In the genomic region with DNA sequence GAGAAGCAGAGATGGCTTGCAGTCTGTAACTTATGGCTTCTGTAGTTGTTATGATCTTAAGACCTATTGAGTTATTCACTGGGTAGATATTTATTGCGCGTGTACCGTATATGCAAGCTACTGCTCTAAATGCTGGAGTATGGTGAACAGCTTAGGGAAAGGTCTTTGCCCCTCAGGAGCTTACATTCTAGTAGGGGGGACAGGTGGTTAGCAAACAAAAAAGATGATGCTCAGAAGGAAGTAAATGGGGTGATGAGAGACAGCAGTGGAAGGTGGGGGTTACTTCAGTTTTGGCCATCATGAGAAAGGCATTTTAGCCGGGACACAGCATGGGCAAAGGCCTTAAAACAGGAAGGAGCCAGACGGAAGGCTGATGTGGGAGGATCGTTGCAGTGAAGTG, we compare ENCODE assay signal across 1 cellular context.
TF ChIP-seq lines count a peak whose summit lies in the region.

No MANE protein-coding gene starts in this region.

TF ChIP-seq in GM23338, 12 proteins besides CTCF, POLR2A, EP300 and RAD21 (continued from another document):
- TF ChIP-seq, protein P1, sequence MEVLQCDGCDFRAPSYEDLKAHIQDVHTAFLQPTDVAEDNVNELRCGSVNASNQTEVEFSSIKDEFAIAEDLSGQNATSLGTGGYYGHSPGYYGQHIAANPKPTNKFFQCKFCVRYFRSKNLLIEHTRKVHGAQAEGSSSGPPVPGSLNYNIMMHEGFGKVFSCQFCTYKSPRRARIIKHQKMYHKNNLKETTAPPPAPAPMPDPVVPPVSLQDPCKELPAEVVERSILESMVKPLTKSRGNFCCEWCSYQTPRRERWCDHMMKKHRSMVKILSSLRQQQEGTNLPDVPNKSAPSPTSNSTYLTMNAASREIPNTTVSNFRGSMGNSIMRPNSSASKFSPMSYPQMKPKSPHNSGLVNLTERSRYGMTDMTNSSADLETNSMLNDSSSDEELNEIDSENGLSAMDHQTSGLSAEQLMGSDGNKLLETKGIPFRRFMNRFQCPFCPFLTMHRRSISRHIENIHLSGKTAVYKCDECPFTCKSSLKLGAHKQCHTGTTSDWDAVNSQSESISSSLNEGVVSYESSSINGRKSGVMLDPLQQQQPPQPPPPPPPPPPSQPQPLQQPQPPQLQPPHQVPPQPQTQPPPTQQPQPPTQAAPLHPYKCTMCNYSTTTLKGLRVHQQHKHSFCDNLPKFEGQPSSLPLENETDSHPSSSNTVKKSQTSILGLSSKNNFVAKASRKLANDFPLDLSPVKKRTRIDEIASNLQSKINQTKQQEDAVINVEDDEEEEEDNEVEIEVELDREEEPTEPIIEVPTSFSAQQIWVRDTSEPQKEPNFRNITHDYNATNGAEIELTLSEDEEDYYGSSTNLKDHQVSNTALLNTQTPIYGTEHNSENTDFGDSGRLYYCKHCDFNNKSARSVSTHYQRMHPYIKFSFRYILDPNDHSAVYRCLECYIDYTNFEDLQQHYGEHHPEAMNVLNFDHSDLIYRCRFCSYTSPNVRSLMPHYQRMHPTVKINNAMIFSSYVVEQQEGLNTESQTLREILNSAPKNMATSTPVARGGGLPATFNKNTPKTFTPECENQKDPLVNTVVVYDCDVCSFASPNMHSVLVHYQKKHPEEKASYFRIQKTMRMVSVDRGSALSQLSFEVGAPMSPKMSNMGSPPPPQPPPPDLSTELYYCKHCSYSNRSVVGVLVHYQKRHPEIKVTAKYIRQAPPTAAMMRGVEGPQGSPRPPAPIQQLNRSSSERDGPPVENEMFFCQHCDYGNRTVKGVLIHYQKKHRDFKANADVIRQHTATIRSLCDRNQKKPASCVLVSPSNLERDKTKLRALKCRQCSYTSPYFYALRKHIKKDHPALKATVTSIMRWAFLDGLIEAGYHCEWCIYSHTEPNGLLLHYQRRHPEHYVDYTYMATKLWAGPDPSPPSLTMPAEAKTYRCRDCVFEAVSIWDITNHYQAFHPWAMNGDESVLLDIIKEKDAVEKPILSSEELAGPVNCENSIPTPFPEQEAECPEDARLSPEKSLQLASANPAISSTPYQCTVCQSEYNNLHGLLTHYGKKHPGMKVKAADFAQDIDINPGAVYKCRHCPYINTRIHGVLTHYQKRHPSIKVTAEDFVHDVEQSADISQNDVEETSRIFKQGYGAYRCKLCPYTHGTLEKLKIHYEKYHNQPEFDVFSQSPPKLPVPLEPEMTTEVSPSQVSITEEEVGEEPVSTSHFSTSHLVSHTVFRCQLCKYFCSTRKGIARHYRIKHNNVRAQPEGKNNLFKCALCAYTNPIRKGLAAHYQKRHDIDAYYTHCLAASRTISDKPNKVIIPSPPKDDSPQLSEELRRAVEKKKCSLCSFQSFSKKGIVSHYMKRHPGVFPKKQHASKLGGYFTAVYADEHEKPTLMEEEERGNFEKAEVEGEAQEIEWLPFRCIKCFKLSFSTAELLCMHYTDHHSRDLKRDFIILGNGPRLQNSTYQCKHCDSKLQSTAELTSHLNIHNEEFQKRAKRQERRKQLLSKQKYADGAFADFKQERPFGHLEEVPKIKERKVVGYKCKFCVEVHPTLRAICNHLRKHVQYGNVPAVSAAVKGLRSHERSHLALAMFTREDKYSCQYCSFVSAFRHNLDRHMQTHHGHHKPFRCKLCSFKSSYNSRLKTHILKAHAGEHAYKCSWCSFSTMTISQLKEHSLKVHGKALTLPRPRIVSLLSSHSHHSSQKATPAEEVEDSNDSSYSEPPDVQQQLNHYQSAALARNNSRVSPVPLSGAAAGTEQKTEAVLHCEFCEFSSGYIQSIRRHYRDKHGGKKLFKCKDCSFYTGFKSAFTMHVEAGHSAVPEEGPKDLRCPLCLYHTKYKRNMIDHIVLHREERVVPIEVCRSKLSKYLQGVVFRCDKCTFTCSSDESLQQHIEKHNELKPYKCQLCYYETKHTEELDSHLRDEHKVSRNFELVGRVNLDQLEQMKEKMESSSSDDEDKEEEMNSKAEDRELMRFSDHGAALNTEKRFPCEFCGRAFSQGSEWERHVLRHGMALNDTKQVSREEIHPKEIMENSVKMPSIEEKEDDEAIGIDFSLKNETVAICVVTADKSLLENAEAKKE (CRISPR knock-in tag; IDR thresholded peaks at IDR 0.05), result no peak
- TF ChIP-seq, protein P2, sequence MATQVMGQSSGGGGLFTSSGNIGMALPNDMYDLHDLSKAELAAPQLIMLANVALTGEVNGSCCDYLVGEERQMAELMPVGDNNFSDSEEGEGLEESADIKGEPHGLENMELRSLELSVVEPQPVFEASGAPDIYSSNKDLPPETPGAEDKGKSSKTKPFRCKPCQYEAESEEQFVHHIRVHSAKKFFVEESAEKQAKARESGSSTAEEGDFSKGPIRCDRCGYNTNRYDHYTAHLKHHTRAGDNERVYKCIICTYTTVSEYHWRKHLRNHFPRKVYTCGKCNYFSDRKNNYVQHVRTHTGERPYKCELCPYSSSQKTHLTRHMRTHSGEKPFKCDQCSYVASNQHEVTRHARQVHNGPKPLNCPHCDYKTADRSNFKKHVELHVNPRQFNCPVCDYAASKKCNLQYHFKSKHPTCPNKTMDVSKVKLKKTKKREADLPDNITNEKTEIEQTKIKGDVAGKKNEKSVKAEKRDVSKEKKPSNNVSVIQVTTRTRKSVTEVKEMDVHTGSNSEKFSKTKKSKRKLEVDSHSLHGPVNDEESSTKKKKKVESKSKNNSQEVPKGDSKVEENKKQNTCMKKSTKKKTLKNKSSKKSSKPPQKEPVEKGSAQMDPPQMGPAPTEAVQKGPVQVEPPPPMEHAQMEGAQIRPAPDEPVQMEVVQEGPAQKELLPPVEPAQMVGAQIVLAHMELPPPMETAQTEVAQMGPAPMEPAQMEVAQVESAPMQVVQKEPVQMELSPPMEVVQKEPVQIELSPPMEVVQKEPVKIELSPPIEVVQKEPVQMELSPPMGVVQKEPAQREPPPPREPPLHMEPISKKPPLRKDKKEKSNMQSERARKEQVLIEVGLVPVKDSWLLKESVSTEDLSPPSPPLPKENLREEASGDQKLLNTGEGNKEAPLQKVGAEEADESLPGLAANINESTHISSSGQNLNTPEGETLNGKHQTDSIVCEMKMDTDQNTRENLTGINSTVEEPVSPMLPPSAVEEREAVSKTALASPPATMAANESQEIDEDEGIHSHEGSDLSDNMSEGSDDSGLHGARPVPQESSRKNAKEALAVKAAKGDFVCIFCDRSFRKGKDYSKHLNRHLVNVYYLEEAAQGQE (IDR thresholded peaks at IDR 0.05; ENCODE audit: unreplicated experiment), result no peak
- TF ChIP-seq POLR2AphosphoS5 (IDR thresholded peaks at IDR 0.05; ENCODE audit: low read depth), result no peak
- no peak for TF ChIP-seq EZH2 (IDR thresholded peaks at IDR 0.05; ENCODE audit: low read depth, unreplicated experiment)
- TF ChIP-seq, protein P3, sequence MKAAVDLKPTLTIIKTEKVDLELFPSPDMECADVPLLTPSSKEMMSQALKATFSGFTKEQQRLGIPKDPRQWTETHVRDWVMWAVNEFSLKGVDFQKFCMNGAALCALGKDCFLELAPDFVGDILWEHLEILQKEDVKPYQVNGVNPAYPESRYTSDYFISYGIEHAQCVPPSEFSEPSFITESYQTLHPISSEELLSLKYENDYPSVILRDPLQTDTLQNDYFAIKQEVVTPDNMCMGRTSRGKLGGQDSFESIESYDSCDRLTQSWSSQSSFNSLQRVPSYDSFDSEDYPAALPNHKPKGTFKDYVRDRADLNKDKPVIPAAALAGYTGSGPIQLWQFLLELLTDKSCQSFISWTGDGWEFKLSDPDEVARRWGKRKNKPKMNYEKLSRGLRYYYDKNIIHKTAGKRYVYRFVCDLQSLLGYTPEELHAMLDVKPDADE (IDR thresholded peaks at IDR 0.05), result no peak
- no peak for TF ChIP-seq JUNB (IDR thresholded peaks at IDR 0.05; ENCODE audit: unreplicated experiment)
- no peak for TF ChIP-seq NANOG (IDR thresholded peaks at IDR 0.05; ENCODE audit: borderline replicate concordance)
- TF ChIP-seq ZNF331 (CRISPR knock-in tag; IDR thresholded peaks at IDR 0.05; ENCODE audit: low read depth), result no peak
- TF ChIP-seq STAT1 (IDR thresholded peaks at IDR 0.05; ENCODE audit: unreplicated experiment), result no peak
- no peak for TF ChIP-seq CREB1 (CRISPR knock-in tag; IDR thresholded peaks at IDR 0.05; ENCODE audit: low read depth)
- TF ChIP-seq ZNF114 (CRISPR knock-in tag; IDR thresholded peaks at IDR 0.05), result no peak
